In the genomic region with DNA sequence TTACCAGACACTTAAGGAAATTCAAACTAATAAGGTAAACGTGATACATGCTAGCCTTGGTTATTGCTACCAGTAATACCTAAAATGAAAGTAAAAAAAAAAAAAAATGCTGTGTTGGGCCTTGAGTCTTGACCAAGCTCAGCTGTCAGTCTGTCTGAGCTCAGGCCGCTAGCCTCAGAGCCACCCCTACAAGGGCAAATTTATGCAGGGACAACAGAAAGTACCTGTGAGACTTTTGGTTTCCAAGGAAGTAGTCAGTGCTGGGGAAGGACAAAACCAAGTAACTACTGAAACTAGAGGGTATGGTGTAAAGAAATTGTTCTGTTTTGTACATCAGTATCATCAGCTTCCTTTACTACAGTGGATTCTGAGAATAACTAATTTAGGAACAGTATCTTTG, we compare ENCODE assay signal across 16 cellular contexts.
DNase-seq lines count a peak whose midpoint lies in the region; ATAC-seq and TF ChIP-seq lines count a peak whose summit lies in the region.
"Had no signal": no experiment of that assay in that cellular context is flagged by ENCODE, and none has a peak within 500 bp of the region (broad histone marks: within the 10 kb centered on the region; RNA-seq: fewer than 3 reads in every experiment).

No MANE protein-coding gene starts in this region.

- no peaks in the 10 kb centered on the region for H3K4me1 Mint-ChIP-seq in CD4-positive, alpha-beta memory T cell

- no peak overlapping the region for H3K4me3 ChIP-seq in effector memory CD4-positive, alpha-beta T cell (ENCODE audit: insufficient read depth, low read depth, low read length, poor library complexity, severe bottlenecking)
- H3K4me3 ChIP-seq in CD4-positive, alpha-beta memory T cell (ENCODE audit: low read length in 2 of 2), result no peak overlapping the region
- H3K4me3 ChIP-seq: heart right ventricle, Peyer's patch had no signal

- H3K36me3 Mint-ChIP-seq in CD4-positive, alpha-beta memory T cell, result no peaks in the 10 kb centered on the region

- no peak for DNase-seq in effector memory CD4-positive, alpha-beta T cell
- no peak for DNase-seq in HUDEP-2 (lab: John Stamatoyannopoulos, UW; ENCODE audit: unreplicated experiment in 76 of 76)
- no peak for DNase-seq in CD4-positive, alpha-beta memory T cell
- DNase-seq in activated CD4-positive, alpha-beta T cell treated with anti-CD3 and anti-CD28 coated beads, Interleukin-2, amount 50 U/mL, for 48 hours, result no peak
- DNase-seq: activated T-cell treated with anti-CD3 and anti-CD28 coated beads, Interleukin-2, amount 50 U/mL, for 1 hour; amniotic stem cell; erythroblast; heart right ventricle; NCI-H1930; NCI-H524 treated with DMSO at 0.1 percent for 48 hours; Peyer's patch; stimulated activated CD4-positive, alpha-beta T cell treated with anti-CD3 and anti-CD28 coated beads, Interleukin-12 subunit alpha, Interleukin-12 subunit beta, amount 100 ng/mL, for 4 hours had no signal

- H3K4me3 Mint-ChIP-seq in CD4-positive, alpha-beta memory T cell, result no peak overlapping the region

- H3K27ac Mint-ChIP-seq in CD4-positive, alpha-beta memory T cell, result no peak overlapping the region

- no peaks in the 10 kb centered on the region for H3K4me1 ChIP-seq in effector memory CD4-positive, alpha-beta T cell (ENCODE audit: control insufficient read depth, insufficient read depth, low read length, poor library complexity, severe bottlenecking)
- H3K4me1 ChIP-seq in CD4-positive, alpha-beta memory T cell (ENCODE audit: insufficient read depth, low read length), result no peaks in the 10 kb centered on the region
- H3K4me1 ChIP-seq: heart right ventricle, Peyer's patch had no signal

- POLR2A ChIA-PET in CD4-positive, alpha-beta memory T cell (lab: Charles Lee; ENCODE audit: partially characterized antibody), result no interaction called here

- no peaks in the 10 kb centered on the region for H3K36me3 ChIP-seq in effector memory CD4-positive, alpha-beta T cell (ENCODE audit: control insufficient read depth, insufficient read depth, low read length)
- no peaks in the 10 kb centered on the region for H3K36me3 ChIP-seq in CD4-positive, alpha-beta memory T cell (ENCODE audit: insufficient read depth, low read length)
- H3K36me3 ChIP-seq: heart right ventricle, Peyer's patch had no signal

- TF ChIP-seq POLR2A in GM18505 (IDR thresholded peaks at IDR 0.05; ENCODE audit: borderline replicate concordance, extremely low read depth, insufficient read depth, insufficient read length), result no peak

- intact Hi-C loops in CD4-positive, alpha-beta memory T cell (cut with micrococcal nuclease), result no loop called here

- no peaks in the 10 kb centered on the region for H3K9me3 ChIP-seq in effector memory CD4-positive, alpha-beta T cell (ENCODE audit: control insufficient read depth, low read length)
- H3K9me3 ChIP-seq in CD4-positive, alpha-beta memory T cell (ENCODE audit: control insufficient read depth in 1 of 2, low read length in 2 of 2), result no peaks in the 10 kb centered on the region
- H3K9me3 ChIP-seq: heart right ventricle, Peyer's patch had no signal

- H3K27ac ChIP-seq in effector memory CD4-positive, alpha-beta T cell (ENCODE audit: insufficient read depth, low read length, poor library complexity, severe bottlenecking), result no peak overlapping the region
- no peak overlapping the region for H3K27ac ChIP-seq in CD4-positive, alpha-beta memory T cell (ENCODE audit: low read depth, low read length)
- H3K27ac ChIP-seq: heart right ventricle, Peyer's patch had no signal

- H3K9me3 Mint-ChIP-seq in CD4-positive, alpha-beta memory T cell, result peaks cover 0 to 16% (median 5%) of the 10 kb centered on the region in 8 donors

- H3K27me3 ChIP-seq in effector memory CD4-positive, alpha-beta T cell (replicated peaks; ENCODE audit: control insufficient read depth, insufficient read depth, low read length, poor library complexity, severe bottlenecking), result no peaks in the 10 kb centered on the region
- H3K27me3 ChIP-seq in CD4-positive, alpha-beta memory T cell (ENCODE audit: insufficient read depth, low read length), result no peaks in the 10 kb centered on the region
- H3K27me3 ChIP-seq: heart right ventricle, Peyer's patch had no signal

- ATAC-seq in GM18505 (IDR thresholded peaks at IDR 0.05; ENCODE audit: unreplicated experiment) (peak; percentile 86), GM21381 (IDR thresholded peaks at IDR 0.05; ENCODE audit: unreplicated experiment) (peak; percentile 61), HG03025 (IDR thresholded peaks at IDR 0.05; ENCODE audit: low FRiP score, unreplicated experiment) (peak; percentile 91), HG03575 (IDR thresholded peaks at IDR 0.05; ENCODE audit: extremely low read depth, insufficient number of reproducible peaks, low FRiP score, unreplicated experiment) (peak; percentile 80)
- ATAC-seq: heart right ventricle had no signal

- CTCF ChIA-PET in CD4-positive, alpha-beta memory T cell (lab: Charles Lee; ENCODE audit: partially characterized antibody), result no interaction called here

- H3K27me3 Mint-ChIP-seq in CD4-positive, alpha-beta memory T cell, result no peaks in the 10 kb centered on the region
